9 cellular contexts compared by ENCODE assay signal in the genomic region with DNA sequence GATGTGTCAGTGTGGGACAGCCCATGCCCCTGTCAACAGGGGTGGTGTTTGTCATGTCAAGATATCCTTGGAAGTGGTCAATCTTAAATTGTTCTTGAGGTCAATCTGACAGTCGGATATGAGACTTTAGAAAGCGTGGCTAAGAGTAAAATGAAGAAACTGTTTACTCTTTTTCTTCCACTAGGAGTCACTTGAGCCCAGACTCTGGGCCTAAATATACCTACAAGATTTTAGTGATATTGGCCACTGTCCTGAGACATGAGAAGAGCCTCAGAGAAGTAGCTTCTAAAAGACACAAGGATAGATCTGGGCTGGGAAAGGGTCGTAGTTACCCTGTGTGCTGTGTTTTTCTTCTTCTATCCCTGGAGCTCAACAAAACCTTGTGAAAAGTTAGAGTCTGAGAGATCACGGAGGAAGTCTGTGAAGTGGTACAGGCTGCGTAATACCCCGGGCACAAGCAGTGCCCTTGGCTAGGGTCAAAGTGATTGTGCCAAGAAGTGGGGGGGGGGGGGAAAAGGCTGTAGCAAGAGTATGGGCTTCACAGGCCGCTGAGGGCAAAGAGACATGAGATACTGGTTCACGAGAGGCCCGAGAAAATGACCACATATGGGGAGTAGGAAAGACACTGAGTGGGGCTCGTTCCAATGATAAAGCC.
DNase-seq lines count a peak whose midpoint lies in the region; ATAC-seq and TF ChIP-seq lines count a peak whose summit lies in the region.
"Had no signal": no experiment of that assay in that cellular context is flagged by ENCODE, and none has a peak within 500 bp of the region (broad histone marks: within the 10 kb centered on the region; RNA-seq: fewer than 3 reads in every experiment).

No MANE protein-coding gene starts in this region.

- no peaks in the 10 kb centered on the region for H4K20me1 ChIP-seq in osteoblast (ENCODE audit: insufficient read depth, low read length)

- H3K4me1 ChIP-seq in endodermal cell (ENCODE audit: control insufficient read depth, insufficient read depth, low read length), result peaks cover 3% of the 10 kb centered on the region
- H3K4me1 ChIP-seq in osteoblast (ENCODE audit: insufficient read depth, low read length), result no peaks in the 10 kb centered on the region

- H3K4me1 Mint-ChIP-seq in endodermal cell, result no peaks in the 10 kb centered on the region

- no peak overlapping the region for H3K4me3 Mint-ChIP-seq in endodermal cell

- H3K9ac ChIP-seq in endodermal cell (ENCODE audit: extremely low read depth, low read length, poor library complexity, severe bottlenecking), result no peak overlapping the region

- ATAC-seq in HG03460 (IDR thresholded peaks at IDR 0.05; ENCODE audit: unreplicated experiment), result no peak
- ATAC-seq: left cardiac atrium had no signal

- H3K27me3 ChIP-seq in endodermal cell (ENCODE audit: control insufficient read depth, insufficient read depth, low read length, poor library complexity, severe bottlenecking) (no peaks in the 10 kb centered on the region), osteoblast (ENCODE audit: insufficient read depth, low read length) (no peaks in the 10 kb centered on the region)
- H3K27me3 ChIP-seq: Peyer's patch had no signal

- no peaks in the 10 kb centered on the region for H3K36me3 Mint-ChIP-seq in endodermal cell (ENCODE audit: low read depth)

- in situ Hi-C loops in GM13977 (cut with MboI; ENCODE audit: low pct_unique_long_range_greater_than_20kb, low sequenced_read_pairs, unreplicated experiment), result no loop called here

- peak overlapping the region; percentile 19 for H2AFZ ChIP-seq in osteoblast (ENCODE audit: low read length)

- H3K4me2 ChIP-seq in osteoblast (ENCODE audit: insufficient read depth, low read length), result no peak overlapping the region

- no peak overlapping the region for H3K27ac Mint-ChIP-seq in endodermal cell

- WGBS in endodermal cell (ENCODE audit: insufficient coverage in 1 of 2, insufficient read length in 1 of 2), 2 experiments, result 85 to 92% methylated on average over 8 to 10 of the region's 10 CpGs

- DNase-seq in GM13977 (ENCODE audit: low spot score), result no peak
- DNase-seq in NCI-H146 treated with DMSO at 0.1 percent for 48 hours (lab: John Stamatoyannopoulos, UW; ENCODE audit: unreplicated experiment), result peak; percentile 15
- DNase-seq in endodermal cell, result no peak
- DNase-seq in osteoblast (ENCODE audit: insufficient read length, low spot score, missing footprints), result no peak
- DNase-seq in kidney glomerular epithelial cell (lab: John Stamatoyannopoulos, UW), result no peak
- no peak for DNase-seq in NCI-H2171 treated with DMSO at 0.1 percent for 48 hours (lab: John Stamatoyannopoulos, UW)
- DNase-seq: left cardiac atrium, Peyer's patch had no signal

- H3K27ac ChIP-seq in endodermal cell (ENCODE audit: low read depth, low read length) (no peak overlapping the region), osteoblast (ENCODE audit: low read depth, low read length) (no peak overlapping the region)
- H3K27ac ChIP-seq: Peyer's patch had no signal

- no peaks in the 10 kb centered on the region for H3K27me3 Mint-ChIP-seq in endodermal cell (ENCODE audit: insufficient read depth)

- H3K9me3 Mint-ChIP-seq in endodermal cell, result no peaks in the 10 kb centered on the region

- TF ChIP-seq CTCF in GM13977 (IDR thresholded peaks at IDR 0.05; ENCODE audit: extremely low read depth, insufficient read depth, missing control alignments) (peak; percentile 5), endodermal cell (conservative IDR thresholded peaks at IDR 0.05) (peak; percentile 76), osteoblast (IDR thresholded peaks at IDR 0.05; ENCODE audit: extremely low read depth, low read depth, low read length) (peak; percentile 43)

- H3K79me2 ChIP-seq in osteoblast (ENCODE audit: insufficient read depth, low read length), result no peaks in the 10 kb centered on the region

- H3K4me3 ChIP-seq in endodermal cell (ENCODE audit: low read length), result no peak overlapping the region
- no peak overlapping the region for H3K4me3 ChIP-seq in osteoblast (ENCODE audit: insufficient read depth, low read length)
- H3K4me3 ChIP-seq: Peyer's patch had no signal

- no peaks in the 10 kb centered on the region for H3K36me3 ChIP-seq in endodermal cell (ENCODE audit: control insufficient read depth, insufficient read depth, low read length)
- no peaks in the 10 kb centered on the region for H3K36me3 ChIP-seq in osteoblast (ENCODE audit: insufficient read depth, low read length)
- H3K36me3 ChIP-seq: Peyer's patch had no signal

- H3K9me3 ChIP-seq in endodermal cell (ENCODE audit: control insufficient read depth, low read length) (no peaks in the 10 kb centered on the region), osteoblast (ENCODE audit: low read depth, low read length) (no peaks in the 10 kb centered on the region)
- H3K9me3 ChIP-seq: Peyer's patch had no signal

Comparison
In these comparisons a context has a peak if more than half of its experiments do, and no peak if none do; other contexts are left out.
1. CTCF ChIP-seq: peak in every context shown above with its lines; median percentile 76 in endodermal cell; 43 in osteoblast; 5 in GM13977.